In genomic region chr17:45869676-45870341, GRCh38 we compare ENCODE assay signal across 18 cellular contexts. TPM values are rescaled to one million over a fixed set of nuclear protein-coding genes. Genes with fewer than 3 reads are reported as not detected.
"Had no signal": no experiment of that assay in that cellular context is flagged by ENCODE, and none has a peak within 500 bp of the region (broad histone marks: within the 10 kb centered on the region; RNA-seq: fewer than 3 reads in every experiment).

No MANE protein-coding gene starts in this region.

- H3K4me3 Mint-ChIP-seq: central memory CD8-positive, alpha-beta T cell had no signal

- H3K9me3 Mint-ChIP-seq: activated T-helper 2 cell treated with anti-CD3 and anti-CD28 coated beads, Interferon-gamma antibody, Interleukin-2, Interleukin-4, amounts not matched to agents 10 μg/mL and 5 μg/mL and 100 μg/mL, durations not matched to agents 14 hours and 24 hours and 36 hours; central memory CD8-positive, alpha-beta T cell had no signal

- ATAC-seq: body of pancreas, upper lobe of right lung had no signal

- H3K4me2 ChIP-seq: hepatocyte had no signal

- H3K36me3 ChIP-seq: adrenal gland, right lobe of liver, upper lobe of right lung had no signal

- H3K27ac ChIP-seq: adrenal gland, body of pancreas, hepatocyte, right lobe of liver, upper lobe of right lung had no signal

- H3K9me3 ChIP-seq: adrenal gland, body of pancreas, right lobe of liver, upper lobe of right lung had no signal

- H3K4me1 Mint-ChIP-seq: central memory CD8-positive, alpha-beta T cell had no signal

- H3K27me3 ChIP-seq: right lobe of liver had no signal

- DNase-seq: activated CD4-positive, CD25-positive, alpha-beta regulatory T cell treated with anti-CD3 and anti-CD28 coated beads, Interleukin-2, amount 50 U/mL, for 72 hours; activated naive CD4-positive, alpha-beta T cell treated with anti-CD3 and anti-CD28 coated beads, Interleukin-2, amount 50 U/mL, for 16 hours; body of pancreas; effector memory CD4-positive, alpha-beta T cell; kidney glomerular epithelial cell; midbrain; right lobe of liver; stimulated activated naive CD4-positive, alpha-beta T cell treated with Interleukin-2 at 50 U/mL for 16 hours; SW 1271; upper lobe of right lung had no signal

- H3K27ac Mint-ChIP-seq: activated T-helper 2 cell treated with anti-CD3 and anti-CD28 coated beads, Interferon-gamma antibody, Interleukin-2, Interleukin-4, amounts not matched to agents 10 μg/mL and 5 μg/mL and 100 μg/mL, durations not matched to agents 14 hours and 24 hours and 36 hours had no signal

- H3K4me1 ChIP-seq: adrenal gland, body of pancreas, right lobe of liver, upper lobe of right lung had no signal

- H3K4me3 ChIP-seq: adrenal gland, body of pancreas, hepatocyte, right lobe of liver, upper lobe of right lung had no signal

RNA-seq across cellular contexts. Expression of gene SPPL2C, which starts 25.1 kb away (rescaled TPM):
- total RNA-seq: activated CD8-positive, alpha-beta memory T cell treated with anti-CD3 and anti-CD28 coated beads for 36 hours; activated T-helper 2 cell treated with anti-CD3 and anti-CD28 coated beads, Interferon-gamma antibody, Interleukin-2, Interleukin-4, amounts not matched to agents 10 μg/mL and 5 μg/mL and 100 μg/mL, durations not matched to agents 14 hours and 24 hours and 36 hours; adrenal gland; body of pancreas; epithelial cell of proximal tubule; hepatocyte; lower leg skin; progenitor cell of endocrine pancreas; right lobe of liver; upper lobe of right lung had no signal
